Comparison of ENCODE assay signal across 1 cellular context in genomic region chr4:139454111-139454600, GRCh38.
TF ChIP-seq lines count a peak whose summit lies in the region.

Gene RAB33B, plus strand, starts transcription at chr4:139454121. Its CDS starts 75 bp downstream, at chr4:139454196.

TF ChIP-seq in K562, 482 proteins besides CTCF, POLR2A, EP300 and RAD21 (continued from another document and continues in another):
- TF ChIP-seq, protein P1, sequence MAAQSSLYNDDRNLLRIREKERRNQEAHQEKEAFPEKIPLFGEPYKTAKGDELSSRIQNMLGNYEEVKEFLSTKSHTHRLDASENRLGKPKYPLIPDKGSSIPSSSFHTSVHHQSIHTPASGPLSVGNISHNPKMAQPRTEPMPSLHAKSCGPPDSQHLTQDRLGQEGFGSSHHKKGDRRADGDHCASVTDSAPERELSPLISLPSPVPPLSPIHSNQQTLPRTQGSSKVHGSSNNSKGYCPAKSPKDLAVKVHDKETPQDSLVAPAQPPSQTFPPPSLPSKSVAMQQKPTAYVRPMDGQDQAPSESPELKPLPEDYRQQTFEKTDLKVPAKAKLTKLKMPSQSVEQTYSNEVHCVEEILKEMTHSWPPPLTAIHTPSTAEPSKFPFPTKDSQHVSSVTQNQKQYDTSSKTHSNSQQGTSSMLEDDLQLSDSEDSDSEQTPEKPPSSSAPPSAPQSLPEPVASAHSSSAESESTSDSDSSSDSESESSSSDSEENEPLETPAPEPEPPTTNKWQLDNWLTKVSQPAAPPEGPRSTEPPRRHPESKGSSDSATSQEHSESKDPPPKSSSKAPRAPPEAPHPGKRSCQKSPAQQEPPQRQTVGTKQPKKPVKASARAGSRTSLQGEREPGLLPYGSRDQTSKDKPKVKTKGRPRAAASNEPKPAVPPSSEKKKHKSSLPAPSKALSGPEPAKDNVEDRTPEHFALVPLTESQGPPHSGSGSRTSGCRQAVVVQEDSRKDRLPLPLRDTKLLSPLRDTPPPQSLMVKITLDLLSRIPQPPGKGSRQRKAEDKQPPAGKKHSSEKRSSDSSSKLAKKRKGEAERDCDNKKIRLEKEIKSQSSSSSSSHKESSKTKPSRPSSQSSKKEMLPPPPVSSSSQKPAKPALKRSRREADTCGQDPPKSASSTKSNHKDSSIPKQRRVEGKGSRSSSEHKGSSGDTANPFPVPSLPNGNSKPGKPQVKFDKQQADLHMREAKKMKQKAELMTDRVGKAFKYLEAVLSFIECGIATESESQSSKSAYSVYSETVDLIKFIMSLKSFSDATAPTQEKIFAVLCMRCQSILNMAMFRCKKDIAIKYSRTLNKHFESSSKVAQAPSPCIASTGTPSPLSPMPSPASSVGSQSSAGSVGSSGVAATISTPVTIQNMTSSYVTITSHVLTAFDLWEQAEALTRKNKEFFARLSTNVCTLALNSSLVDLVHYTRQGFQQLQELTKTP (IDR thresholded peaks at IDR 0.05; ENCODE audit: low read depth in 1 of 2, partially characterized antibody in 2 of 2), result no peak
- TF ChIP-seq, protein P2, sequence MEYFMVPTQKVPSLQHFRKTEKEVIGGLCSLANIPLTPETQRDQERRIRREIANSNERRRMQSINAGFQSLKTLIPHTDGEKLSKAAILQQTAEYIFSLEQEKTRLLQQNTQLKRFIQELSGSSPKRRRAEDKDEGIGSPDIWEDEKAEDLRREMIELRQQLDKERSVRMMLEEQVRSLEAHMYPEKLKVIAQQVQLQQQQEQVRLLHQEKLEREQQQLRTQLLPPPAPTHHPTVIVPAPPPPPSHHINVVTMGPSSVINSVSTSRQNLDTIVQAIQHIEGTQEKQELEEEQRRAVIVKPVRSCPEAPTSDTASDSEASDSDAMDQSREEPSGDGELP (CRISPR knock-in tag; IDR thresholded peaks at IDR 0.05; ENCODE audit: borderline replicate concordance), result peak; percentile 67
- peak; percentile 69 for TF ChIP-seq HINFP (tag; conservative IDR thresholded peaks at IDR 0.05; ENCODE audit: low read depth)
- no peak for TF ChIP-seq MCM3 (IDR thresholded peaks at IDR 0.05)
- no peak for TF ChIP-seq TBP (optimal IDR thresholded peaks at IDR 0.05; ENCODE audit: low read depth, low read length)
- TF ChIP-seq ZNF280B (CRISPR knock-in tag; IDR thresholded peaks at IDR 0.05), result no peak
- TF ChIP-seq HDAC1 (IDR thresholded peaks at IDR 0.05), result peak in 1 of 2 experiments; percentile 54; a peak in 1 of 4 replicates
- no peak for TF ChIP-seq ID3 (CRISPR knock-in tag; IDR thresholded peaks at IDR 0.05)
- no peak for TF ChIP-seq ID3 (tag; IDR thresholded peaks at IDR 0.05)
- TF ChIP-seq NFRKB (IDR thresholded peaks at IDR 0.05; ENCODE audit: low read depth), result no peak
- TF ChIP-seq SMARCE1 (IDR thresholded peaks at IDR 0.05), result peak; percentile 52; the same call in 1 of the 2 replicates
- peak; percentile 59 for TF ChIP-seq CTBP1 (IDR thresholded peaks at IDR 0.05; ENCODE audit: borderline replicate concordance)
- no peak for TF ChIP-seq ZNF79 (CRISPR knock-in tag; IDR thresholded peaks at IDR 0.05; ENCODE audit: low read depth)
- TF ChIP-seq XRCC4 (IDR thresholded peaks at IDR 0.05; ENCODE audit: extremely low read depth, insufficient read depth, insufficient read length), result no peak
- TF ChIP-seq NR2C2 (CRISPR knock-in tag; IDR thresholded peaks at IDR 0.05), result 0 out of 2 replicates have a peak, but pooled peaks have one; percentile 25
- no peak for TF ChIP-seq NR2C2 (tag; IDR thresholded peaks at IDR 0.05)
- no peak for TF ChIP-seq ZNF41 (CRISPR knock-in tag; conservative IDR thresholded peaks at IDR 0.05)
- TF ChIP-seq ZKSCAN1 (IDR thresholded peaks at IDR 0.05; ENCODE audit: low read depth, low read length), result 0 out of 2 replicates have a peak, but pooled peaks have one; percentile 8
- no peak for TF ChIP-seq CHCHD3 (CRISPR knock-in tag; IDR thresholded peaks at IDR 0.05)
- no peak; the same call in 1 of the 2 replicates for TF ChIP-seq MYC (IDR thresholded peaks at IDR 0.05; ENCODE audit: low read depth, low read length)
- no peak for TF ChIP-seq MYC (CRISPR knock-in tag; IDR thresholded peaks at IDR 0.05; ENCODE audit: borderline replicate concordance, low read depth)
- no peak for TF ChIP-seq ZNF184 (CRISPR knock-in tag; IDR thresholded peaks at IDR 0.05)
- no peak for TF ChIP-seq ZNF134 (CRISPR knock-in tag; conservative IDR thresholded peaks at IDR 0.05)
- TF ChIP-seq ZEB2 (IDR thresholded peaks at IDR 0.05), result no peak
- TF ChIP-seq ZBTB7A (IDR thresholded peaks at IDR 0.05; ENCODE audit: borderline replicate concordance, control insufficient read depth, low read depth, low read length), result no peak
- no peak for TF ChIP-seq TARDBP (IDR thresholded peaks at IDR 0.05)
- TF ChIP-seq SNRNP70 (optimal IDR thresholded peaks at IDR 0.05; ENCODE audit: low read depth, low read length), result no peak
- no peak; the same call in 1 of the 2 replicates for TF ChIP-seq CXXC5 (CRISPR knock-in tag; IDR thresholded peaks at IDR 0.05)
- TF ChIP-seq, protein P3, sequence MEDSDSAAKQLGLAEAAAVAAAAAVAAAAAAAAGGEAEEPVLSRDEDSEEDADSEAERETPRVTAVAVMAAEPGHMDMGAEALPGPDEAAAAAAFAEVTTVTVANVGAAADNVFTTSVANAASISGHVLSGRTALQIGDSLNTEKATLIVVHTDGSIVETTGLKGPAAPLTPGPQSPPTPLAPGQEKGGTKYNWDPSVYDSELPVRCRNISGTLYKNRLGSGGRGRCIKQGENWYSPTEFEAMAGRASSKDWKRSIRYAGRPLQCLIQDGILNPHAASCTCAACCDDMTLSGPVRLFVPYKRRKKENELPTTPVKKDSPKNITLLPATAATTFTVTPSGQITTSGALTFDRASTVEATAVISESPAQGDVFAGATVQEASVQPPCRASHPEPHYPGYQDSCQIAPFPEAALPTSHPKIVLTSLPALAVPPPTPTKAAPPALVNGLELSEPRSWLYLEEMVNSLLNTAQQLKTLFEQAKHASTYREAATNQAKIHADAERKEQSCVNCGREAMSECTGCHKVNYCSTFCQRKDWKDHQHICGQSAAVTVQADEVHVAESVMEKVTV (CRISPR knock-in tag; IDR thresholded peaks at IDR 0.05), result no peak
- no peak for TF ChIP-seq ZNF121 (CRISPR knock-in tag; conservative IDR thresholded peaks at IDR 0.05)
- TF ChIP-seq SIRT6 (IDR thresholded peaks at IDR 0.05; ENCODE audit: low read depth, low read length), result no peak
- no peak for TF ChIP-seq RBM15 (IDR thresholded peaks at IDR 0.05; ENCODE audit: insufficient read depth, low read length)
- TF ChIP-seq NKRF (IDR thresholded peaks at IDR 0.05; ENCODE audit: borderline replicate concordance), result no peak
- TF ChIP-seq, protein P4, sequence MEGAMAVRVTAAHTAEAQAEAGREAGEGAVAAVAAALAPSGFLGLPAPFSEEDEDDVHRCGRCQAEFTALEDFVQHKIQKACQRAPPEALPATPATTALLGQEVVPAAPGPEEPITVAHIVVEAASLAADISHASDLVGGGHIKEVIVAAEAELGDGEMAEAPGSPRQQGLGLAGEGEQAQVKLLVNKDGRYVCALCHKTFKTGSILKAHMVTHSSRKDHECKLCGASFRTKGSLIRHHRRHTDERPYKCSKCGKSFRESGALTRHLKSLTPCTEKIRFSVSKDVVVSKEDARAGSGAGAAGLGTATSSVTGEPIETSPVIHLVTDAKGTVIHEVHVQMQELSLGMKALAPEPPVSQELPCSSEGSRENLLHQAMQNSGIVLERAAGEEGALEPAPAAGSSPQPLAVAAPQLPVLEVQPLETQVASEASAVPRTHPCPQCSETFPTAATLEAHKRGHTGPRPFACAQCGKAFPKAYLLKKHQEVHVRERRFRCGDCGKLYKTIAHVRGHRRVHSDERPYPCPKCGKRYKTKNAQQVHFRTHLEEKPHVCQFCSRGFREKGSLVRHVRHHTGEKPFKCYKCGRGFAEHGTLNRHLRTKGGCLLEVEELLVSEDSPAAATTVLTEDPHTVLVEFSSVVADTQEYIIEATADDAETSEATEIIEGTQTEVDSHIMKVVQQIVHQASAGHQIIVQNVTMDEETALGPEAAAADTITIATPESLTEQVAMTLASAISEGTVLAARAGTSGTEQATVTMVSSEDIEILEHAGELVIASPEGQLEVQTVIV (CRISPR knock-in tag; IDR thresholded peaks at IDR 0.05; ENCODE audit: borderline replicate concordance), result no peak
- no peak for TF ChIP-seq ZNF280A (IDR thresholded peaks at IDR 0.05; ENCODE audit: low read depth, partially characterized antibody)
- TF ChIP-seq SIN3B (IDR thresholded peaks at IDR 0.05; ENCODE audit: low read depth), result no peak
- TF ChIP-seq, protein P5, sequence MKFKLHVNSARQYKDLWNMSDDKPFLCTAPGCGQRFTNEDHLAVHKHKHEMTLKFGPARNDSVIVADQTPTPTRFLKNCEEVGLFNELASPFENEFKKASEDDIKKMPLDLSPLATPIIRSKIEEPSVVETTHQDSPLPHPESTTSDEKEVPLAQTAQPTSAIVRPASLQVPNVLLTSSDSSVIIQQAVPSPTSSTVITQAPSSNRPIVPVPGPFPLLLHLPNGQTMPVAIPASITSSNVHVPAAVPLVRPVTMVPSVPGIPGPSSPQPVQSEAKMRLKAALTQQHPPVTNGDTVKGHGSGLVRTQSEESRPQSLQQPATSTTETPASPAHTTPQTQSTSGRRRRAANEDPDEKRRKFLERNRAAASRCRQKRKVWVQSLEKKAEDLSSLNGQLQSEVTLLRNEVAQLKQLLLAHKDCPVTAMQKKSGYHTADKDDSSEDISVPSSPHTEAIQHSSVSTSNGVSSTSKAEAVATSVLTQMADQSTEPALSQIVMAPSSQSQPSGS (CRISPR knock-in tag; IDR thresholded peaks at IDR 0.05), result no peak
- no peak for TF ChIP-seq ADNP (tag; IDR thresholded peaks at IDR 0.05)
- TF ChIP-seq NFIX (CRISPR knock-in tag; IDR thresholded peaks at IDR 0.05; ENCODE audit: low read depth), result no peak
- TF ChIP-seq CBFA2T3 (IDR thresholded peaks at IDR 0.05), result no peak
- TF ChIP-seq XRCC5 (IDR thresholded peaks at IDR 0.05; ENCODE audit: low read depth, low read length), result 0 out of 2 replicates have a peak, but pooled peaks have one; percentile 68
- TF ChIP-seq CBFB (CRISPR knock-in tag; IDR thresholded peaks at IDR 0.05), result peak; percentile 90
- 0 out of 2 replicates have a peak, but pooled peaks have one; percentile 49 for TF ChIP-seq ZBED1 (IDR thresholded peaks at IDR 0.05)
- no peak for TF ChIP-seq YBX1 (IDR thresholded peaks at IDR 0.05)
- no peak for TF ChIP-seq ETS1 (conservative IDR thresholded peaks at IDR 0.05; ENCODE audit: control insufficient read depth, low read depth, low read length)
- TF ChIP-seq CCNT2 (IDR thresholded peaks at IDR 0.05; ENCODE audit: borderline replicate concordance, extremely low read depth, insufficient read length, low read depth, low read length), result no peak
- TF ChIP-seq SP1 (CRISPR knock-in tag; IDR thresholded peaks at IDR 0.05), result no peak
- 0 out of 2 replicates have a peak, but pooled peaks have one; percentile 61 for TF ChIP-seq NR1H2 (CRISPR knock-in tag; IDR thresholded peaks at IDR 0.05)
